1 cellular context compared by ENCODE assay signal in genomic region chr12:124906606-124907261, GRCh38.
A peak's percentile ranks its signal among the peaks of the same experiment; 100 is the strongest.
TF ChIP-seq lines count a peak whose summit lies in the region.

No MANE protein-coding gene starts in this region.

TF ChIP-seq in K562, 482 proteins besides CTCF, POLR2A, EP300 and RAD21 (continued from another document and continues in another):
- TF ChIP-seq CBFB (CRISPR knock-in tag; IDR thresholded peaks at IDR 0.05) (no peak), ZNF75A (CRISPR knock-in tag; IDR thresholded peaks at IDR 0.05) (no peak), CHAMP1 (IDR thresholded peaks at IDR 0.05) (no peak), ZC3H4 (CRISPR knock-in tag; IDR thresholded peaks at IDR 0.05; ENCODE audit: borderline replicate concordance) (no peak), ZNF785 (CRISPR knock-in tag; IDR thresholded peaks at IDR 0.05) (no peak), CBFA2T2 (conservative IDR thresholded peaks at IDR 0.05) (no peak), KHSRP (IDR thresholded peaks at IDR 0.05) (no peak), ZBTB12 (CRISPR knock-in tag; IDR thresholded peaks at IDR 0.05) (no peak), CBX1 (IDR thresholded peaks at IDR 0.05; ENCODE audit: low read depth) (no peak), GTF2A2 (tag; IDR thresholded peaks at IDR 0.05) (no peak), ZNF354B (CRISPR knock-in tag; IDR thresholded peaks at IDR 0.05) (no peak), POLR2AphosphoS2 (IDR thresholded peaks at IDR 0.05; ENCODE audit: low read length) (no peak), FOSL1 (tag; conservative IDR thresholded peaks at IDR 0.05) (peak; percentile 59), NFATC3 (IDR thresholded peaks at IDR 0.05) (no peak), U2AF2 (optimal IDR thresholded peaks at IDR 0.05; ENCODE audit: low read depth, low read length) (no peak), MAFF (IDR thresholded peaks at IDR 0.05; ENCODE audit: low read length) (0 out of 2 replicates have a peak, but pooled peaks have one; percentile 37), ZNF224 (CRISPR knock-in tag; IDR thresholded peaks at IDR 0.05) (no peak), CEBPZ (IDR thresholded peaks at IDR 0.05; ENCODE audit: borderline replicate concordance, low read depth, low read length) (no peak), ZKSCAN8 (CRISPR knock-in tag; IDR thresholded peaks at IDR 0.05) (no peak), NELFE (IDR thresholded peaks at IDR 0.05; ENCODE audit: insufficient read depth, insufficient read length) (no peak), TBP (optimal IDR thresholded peaks at IDR 0.05; ENCODE audit: low read depth, low read length) (no peak), XRCC4 (IDR thresholded peaks at IDR 0.05; ENCODE audit: extremely low read depth, insufficient read depth, insufficient read length) (no peak), GTF3C2 (IDR thresholded peaks at IDR 0.05; ENCODE audit: borderline replicate concordance, extremely low read depth, insufficient read length) (no peak), HDAC2 (IDR thresholded peaks at IDR 0.05) (no peak), POLR3G (IDR thresholded peaks at IDR 0.05; ENCODE audit: extremely low read depth, insufficient read length, insufficient replicate concordance) (no peak), ZNF263 (CRISPR knock-in tag; IDR thresholded peaks at IDR 0.05; ENCODE audit: borderline replicate concordance) (no peak), NR2C1 (IDR thresholded peaks at IDR 0.05) (no peak), NR2C1 (tag; IDR thresholded peaks at IDR 0.05) (no peak), ZNF766 (CRISPR knock-in tag; conservative IDR thresholded peaks at IDR 0.05) (0 out of 2 replicates have a peak, but pooled peaks have one; percentile 28), RCOR1 (IDR thresholded peaks at IDR 0.05; ENCODE audit: borderline replicate concordance in 1 of 2, low read depth in 2 of 2, low read length in 2 of 2) (peak in 1 of 2 experiments; percentile 49; a peak in 1 of 4 replicates), CUX1 (CRISPR knock-in tag; IDR thresholded peaks at IDR 0.05) (no peak), SUPT5H (IDR thresholded peaks at IDR 0.05) (no peak), ZNF121 (CRISPR knock-in tag; conservative IDR thresholded peaks at IDR 0.05) (no peak), SMARCC2 (IDR thresholded peaks at IDR 0.05; ENCODE audit: low read depth) (no peak), HSF4 (CRISPR knock-in tag; IDR thresholded peaks at IDR 0.05; ENCODE audit: borderline replicate concordance) (no peak), ZNF431 (CRISPR knock-in tag; IDR thresholded peaks at IDR 0.05) (no peak), POLR2H (tag; IDR thresholded peaks at IDR 0.05; ENCODE audit: low read depth) (no peak), MEF2D (tag; conservative IDR thresholded peaks at IDR 0.05; ENCODE audit: low read depth) (no peak), CREM (IDR thresholded peaks at IDR 0.05; ENCODE audit: low read depth) (no peak), CAMTA2 (CRISPR knock-in tag; conservative IDR thresholded peaks at IDR 0.05) (no peak), KLF10 (CRISPR knock-in tag; IDR thresholded peaks at IDR 0.05) (no peak), BRF1 (IDR thresholded peaks at IDR 0.05; ENCODE audit: borderline replicate concordance, extremely low read depth, insufficient read length) (no peak), MAX (CRISPR knock-in tag; IDR thresholded peaks at IDR 0.05) (no peak), ZNF780A (CRISPR knock-in tag; IDR thresholded peaks at IDR 0.05) (no peak), EHMT2 (IDR thresholded peaks at IDR 0.05) (0 out of 2 replicates have a peak, but pooled peaks have one; percentile 21), ZNF77 (CRISPR knock-in tag; IDR thresholded peaks at IDR 0.05) (no peak), SMC3 (conservative IDR thresholded peaks at IDR 0.05; ENCODE audit: insufficient read depth, low read depth, low read length) (peak; percentile 88), NR3C1 (CRISPR knock-in tag; IDR thresholded peaks at IDR 0.05) (no peak), CBFA2T3 (IDR thresholded peaks at IDR 0.05) (peak; percentile 42; the same call in 1 of the 2 replicates), CHD4 (IDR thresholded peaks at IDR 0.05; ENCODE audit: insufficient read depth, insufficient replicate concordance, low read depth, low read length, poor library complexity, severe bottlenecking) (no peak), TFAP4 (CRISPR knock-in tag; IDR thresholded peaks at IDR 0.05; ENCODE audit: borderline replicate concordance) (no peak), DDX20 (tag; IDR thresholded peaks at IDR 0.05; ENCODE audit: low read depth) (no peak), NR4A1 (CRISPR knock-in tag; IDR thresholded peaks at IDR 0.05) (no peak), NR4A1 (tag; IDR thresholded peaks at IDR 0.05) (no peak), SMARCA4 (IDR thresholded peaks at IDR 0.05) (peak; percentile 52), PREB (CRISPR knock-in tag; IDR thresholded peaks at IDR 0.05) (no peak), ATF7 (IDR thresholded peaks at IDR 0.05) (no peak; the same call in 1 of the 2 replicates), SMAD2 (IDR thresholded peaks at IDR 0.05; ENCODE audit: low read depth, low read length) (no peak), PHB (CRISPR knock-in tag; IDR thresholded peaks at IDR 0.05) (no peak)
